8 cellular contexts compared by ENCODE assay signal in the genomic region with DNA sequence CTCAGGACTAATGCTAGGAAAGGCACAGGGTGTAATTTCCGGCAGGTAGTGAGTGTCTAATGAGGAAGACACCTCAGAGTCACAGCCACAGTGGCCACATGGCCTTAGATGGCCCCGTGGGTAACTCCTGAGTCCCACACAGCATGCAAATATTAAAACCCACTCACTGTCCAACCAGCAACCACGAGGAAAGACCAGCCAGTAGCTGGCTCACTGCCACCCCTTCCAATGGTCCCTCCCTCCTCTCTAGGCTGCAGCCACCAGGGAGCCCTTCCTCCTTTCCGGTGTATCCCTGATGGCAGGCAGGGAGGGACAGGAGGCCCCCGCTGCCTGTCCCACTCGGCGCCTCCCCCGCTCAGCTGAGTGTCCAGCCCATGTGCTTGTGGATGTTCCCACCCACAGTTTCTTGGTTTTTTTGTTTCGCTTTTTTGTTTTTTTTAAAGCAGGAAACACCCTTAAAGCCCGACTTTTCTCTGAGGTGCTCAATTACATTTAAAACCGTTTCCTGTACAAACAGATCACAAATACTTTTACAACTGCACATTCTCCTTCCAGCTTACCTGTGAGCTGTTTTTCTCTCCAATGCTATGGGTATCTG. TPM values are rescaled to one million over a fixed set of nuclear protein-coding genes. Genes with fewer than 3 reads are reported as not detected.
DNase-seq lines count a peak whose midpoint lies in the region; TF ChIP-seq lines count a peak whose summit lies in the region.

No MANE protein-coding gene starts in this region.

- peak overlapping the region; percentile 88 for H3K27ac Mint-ChIP-seq in activated naive CD4-positive, alpha-beta T cell treated with anti-CD3 and anti-CD28 coated beads for 36 hours

- WGBS in thyroid gland, 2 donors, result 10% methylated on average over 9 to 11 of the region's 11 CpGs

- H3K4me1 Mint-ChIP-seq in activated naive CD4-positive, alpha-beta T cell treated with anti-CD3 and anti-CD28 coated beads for 36 hours (ENCODE audit: low read depth), result peaks cover 64% of the 10 kb centered on the region

- no peak overlapping the region for H3K4me3 ChIP-seq in thyroid gland (replicated peaks in 1 of 3)

- peak; percentile 69 for DNase-seq in activated CD8-positive, alpha-beta memory T cell treated with anti-CD3 and anti-CD28 coated beads for 24 hours
- DNase-seq in activated CD8-positive, alpha-beta memory T cell treated with anti-CD3 and anti-CD28 coated beads, Interleukin-2, amount 50 U/mL, for 48 hours, result no peak
- DNase-seq in activated naive CD4-positive, alpha-beta T cell treated with anti-CD3 and anti-CD28 coated beads for 36 hours, result peak; percentile 63
- DNase-seq in kidney tubule cell (ENCODE audit: low spot score) (peak; percentile 62), thyroid gland (peak; percentile 88 to 89), erythroblast (lab: John Stamatoyannopoulos, UW) (no peak), DMS79 treated with DMSO at 0.1 percent for 48 hours (lab: John Stamatoyannopoulos, UW) (no peak), NCI-H446 treated with DMSO at 0.1 percent for 48 hours (lab: John Stamatoyannopoulos, UW) (no peak)

- no peaks in the 10 kb centered on the region for H3K9me3 Mint-ChIP-seq in activated naive CD4-positive, alpha-beta T cell treated with anti-CD3 and anti-CD28 coated beads for 36 hours

- peaks cover 29% of the 10 kb centered on the region for H3K36me3 Mint-ChIP-seq in activated naive CD4-positive, alpha-beta T cell treated with anti-CD3 and anti-CD28 coated beads for 36 hours (ENCODE audit: low read depth)

- intact Hi-C loops in activated naive CD4-positive, alpha-beta T cell treated with anti-CD3 and anti-CD28 coated beads for 36 hours (cut with micrococcal nuclease), result loop anchor here (1.0 kb wide), 1 partner anchor 9 kb away; the partner anchor contains the start of gene BNIP3
- intact Hi-C loops in thyroid gland (cut with DNase I), result no loop called here

- peaks cover 12 to 14% of the 10 kb centered on the region in 2 donors for H3K4me1 ChIP-seq in thyroid gland

- no peak for TF ChIP-seq POLR2A in thyroid gland (IDR thresholded peaks at IDR 0.05)
- TF ChIP-seq POLR2A in erythroblast (IDR thresholded peaks at IDR 0.05; ENCODE audit: low read length), result no peak

- H3K9me3 ChIP-seq in thyroid gland, result no peaks in the 10 kb centered on the region

- TF ChIP-seq CTCF in thyroid gland (IDR thresholded peaks at IDR 0.05), result no peak

- CTCF ChIA-PET in activated naive CD4-positive, alpha-beta T cell treated with anti-CD3 and anti-CD28 coated beads for 36 hours (lab: Charles Lee), result interaction anchor here (1.7 to 2.2 kb wide), 2 partner anchors 50 to 87 kb away, joined by 7 to 9 read pairs; no protein-coding TSS in a partner anchor

- H3K4me3 Mint-ChIP-seq in activated naive CD4-positive, alpha-beta T cell treated with anti-CD3 and anti-CD28 coated beads for 36 hours, result peak overlapping the region; percentile 46

- H3K27ac ChIP-seq in thyroid gland, result peak overlapping the region in 2 of 3 donors; percentile 19 to 32

- no peaks in the 10 kb centered on the region for H3K27me3 Mint-ChIP-seq in activated naive CD4-positive, alpha-beta T cell treated with anti-CD3 and anti-CD28 coated beads for 36 hours (ENCODE audit: low read depth)

- peaks cover 11 to 22% of the 10 kb centered on the region in 2 donors for H3K36me3 ChIP-seq in thyroid gland

- H3K27me3 ChIP-seq in thyroid gland, result no peaks in the 10 kb centered on the region

RNA-seq across cellular contexts. Expression of gene BNIP3, which starts 9.2 kb away (rescaled TPM):
- 10 to 100 TPM; 55.5 to 55.9 TPM for total RNA-seq in activated naive CD4-positive, alpha-beta T cell treated with anti-CD3 and anti-CD28 coated beads for 36 hours
- 100 to 1,000 TPM in 2 of 4 donors, 10 to 100 TPM in 2; 54.4 to 124 (median 90.2) TPM for total RNA-seq in thyroid gland

Comparison
In these comparisons a context has a peak if more than half of its experiments do, and no peak if none do; other contexts are left out.
1. DNase-seq: peak in activated CD8-positive, alpha-beta memory T cell treated with anti-CD3 and anti-CD28 coated beads for 24 hours (single experiment), activated naive CD4-positive, alpha-beta T cell treated with anti-CD3 and anti-CD28 coated beads for 36 hours (single experiment), kidney tubule cell (single experiment) and thyroid gland (2 of 2); none in activated CD8-positive, alpha-beta memory T cell treated with anti-CD3 and anti-CD28 coated beads, Interleukin-2, amount 50 U/mL, for 48 hours (single experiment), erythroblast (0 of 2), DMS79 treated with DMSO at 0.1 percent for 48 hours (single experiment) and NCI-H446 treated with DMSO at 0.1 percent for 48 hours (single experiment).